Comparison of ENCODE assay signal across 1 cellular context in genomic region chrX:135170877-135171519, GRCh38.
TF ChIP-seq lines count a peak whose summit lies in the region.

A gene with protein sequence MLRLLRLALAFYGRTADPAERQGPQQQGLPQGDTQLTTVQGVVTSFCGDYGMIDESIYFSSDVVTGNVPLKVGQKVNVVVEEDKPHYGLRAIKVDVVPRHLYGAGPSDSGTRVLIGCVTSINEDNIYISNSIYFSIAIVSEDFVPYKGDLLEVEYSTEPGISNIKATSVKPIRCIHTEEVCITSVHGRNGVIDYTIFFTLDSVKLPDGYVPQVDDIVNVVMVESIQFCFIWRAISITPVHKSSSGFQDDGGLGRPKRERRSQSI (minus strand): TSS chrX:135171398. CDS start chrX:135171171, 227 bp downstream.

TF ChIP-seq in K562, 482 proteins besides CTCF, POLR2A, EP300 and RAD21 (continued from another document and continues in another):
- TF ChIP-seq MGA (IDR thresholded peaks at IDR 0.05) (peak; percentile 86), NRF1 (conservative IDR thresholded peaks at IDR 0.05 in 1 of 2, IDR thresholded peaks at IDR 0.05 in 1 of 2) (peak; percentile 96 to 97), BRD9 (IDR thresholded peaks at IDR 0.05; ENCODE audit: low read depth, partially characterized antibody) (no peak), CUX1 (CRISPR knock-in tag; IDR thresholded peaks at IDR 0.05) (peak; percentile 71; the same call in 1 of the 2 replicates), MYC (IDR thresholded peaks at IDR 0.05; ENCODE audit: low read depth, low read length) (peak; percentile 71), MYC (CRISPR knock-in tag; IDR thresholded peaks at IDR 0.05; ENCODE audit: borderline replicate concordance, low read depth) (no peak), ZFX (CRISPR knock-in tag; IDR thresholded peaks at IDR 0.05) (peak; percentile 57), CREB3 (tag; conservative IDR thresholded peaks at IDR 0.05; ENCODE audit: low read depth) (0 out of 2 replicates have a peak, but pooled peaks have one; percentile 37), ZNF407 (IDR thresholded peaks at IDR 0.05; ENCODE audit: low read depth) (no peak), ZNF551 (CRISPR knock-in tag; IDR thresholded peaks at IDR 0.05) (no peak), NFYB (IDR thresholded peaks at IDR 0.05; ENCODE audit: extremely low read depth, insufficient read length) (peak; percentile 87), POLR2B (IDR thresholded peaks at IDR 0.05; ENCODE audit: low read depth, partially characterized antibody) (peak; percentile 44), XRCC5 (IDR thresholded peaks at IDR 0.05; ENCODE audit: low read depth, low read length) (0 out of 2 replicates have a peak, but pooled peaks have one; percentile 51)
- TF ChIP-seq, protein P1, sequence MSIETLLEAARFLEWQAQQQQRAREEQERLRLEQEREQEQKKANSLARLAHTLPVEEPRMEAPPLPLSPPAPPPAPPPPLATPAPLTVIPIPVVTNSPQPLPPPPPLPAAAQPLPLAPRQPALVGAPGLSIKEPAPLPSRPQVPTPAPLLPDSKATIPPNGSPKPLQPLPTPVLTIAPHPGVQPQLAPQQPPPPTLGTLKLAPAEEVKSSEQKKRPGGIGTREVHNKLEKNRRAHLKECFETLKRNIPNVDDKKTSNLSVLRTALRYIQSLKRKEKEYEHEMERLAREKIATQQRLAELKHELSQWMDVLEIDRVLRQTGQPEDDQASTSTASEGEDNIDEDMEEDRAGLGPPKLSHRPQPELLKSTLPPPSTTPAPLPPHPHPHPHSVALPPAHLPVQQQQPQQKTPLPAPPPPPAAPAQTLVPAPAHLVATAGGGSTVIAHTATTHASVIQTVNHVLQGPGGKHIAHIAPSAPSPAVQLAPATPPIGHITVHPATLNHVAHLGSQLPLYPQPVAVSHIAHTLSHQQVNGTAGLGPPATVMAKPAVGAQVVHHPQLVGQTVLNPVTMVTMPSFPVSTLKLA (conservative IDR thresholded peaks at IDR 0.05), result peak; percentile 46 to 59; a peak in 3 of 4 replicates
